19 cellular contexts compared by ENCODE assay signal in genomic region chr3:13194285-13195209, GRCh38.
DNase-seq lines count a peak whose midpoint lies in the region; ATAC-seq and TF ChIP-seq lines count a peak whose summit lies in the region.
"Had no signal": no experiment of that assay in that cellular context is flagged by ENCODE, and none has a peak within 500 bp of the region (broad histone marks: within the 10 kb centered on the region; RNA-seq: fewer than 3 reads in every experiment).

No MANE protein-coding gene starts in this region.

- TF ChIP-seq EP300 in sigmoid colon (IDR thresholded peaks at IDR 0.05), result no peak

- H3K4me2 ChIP-seq in hepatocyte, result no peak overlapping the region

- H2AFZ ChIP-seq in hepatocyte, result no peak overlapping the region

- no peaks in the 10 kb centered on the region for H3K9me3 Mint-ChIP-seq in endodermal cell
- H3K9me3 Mint-ChIP-seq: activated T-cell treated with anti-CD3 and anti-CD28 coated beads, Interleukin-2, amount 50 U/mL, for 4 hours had no signal

- no peaks in the 10 kb centered on the region for H4K20me1 ChIP-seq in hepatocyte (ENCODE audit: insufficient read depth, poor library complexity, severe bottlenecking)

- in situ Hi-C loops in KBM-7 (cut with MboI; ENCODE audit: low pct_unique_long_range_greater_than_20kb, low sequenced_read_pairs), result no loop called here

- no peak for ATAC-seq in GM19023 (IDR thresholded peaks at IDR 0.05; ENCODE audit: unreplicated experiment)
- ATAC-seq: activated CD8-positive, alpha-beta T cell treated with anti-CD3 and anti-CD28 coated beads, Interleukin-2, amount 10 ng/mL, durations not matched to agents 7 days and 5 days; activated T-cell treated with anti-CD3 and anti-CD28 coated beads, Interleukin-2, amount 50 U/mL, for 4 hours; naive thymus-derived CD8-positive, alpha-beta T cell had no signal

- no peaks in the 10 kb centered on the region for H3K79me2 ChIP-seq in hepatocyte

- 91 to 97% methylated on average over 16 to 22 of the region's 22 CpGs for WGBS in endodermal cell (ENCODE audit: insufficient coverage in 1 of 2, insufficient read length in 1 of 2), 2 experiments
- WGBS in sigmoid colon, 2 donors, result 59 to 65% methylated on average over 22 of the region's 22 CpGs
- 75% methylated on average over 22 of the region's 22 CpGs for WGBS in hepatocyte (ENCODE audit: low lambda C conversion rate, missing lambda C conversion rate)

- peak overlapping the region; percentile 16 for H3K27ac Mint-ChIP-seq in endodermal cell
- H3K27ac Mint-ChIP-seq: activated naive CD8-positive, alpha-beta T cell had no signal

- H3K9me3 ChIP-seq in endodermal cell (ENCODE audit: control insufficient read depth, low read length) (no peaks in the 10 kb centered on the region), sigmoid colon (no peaks in the 10 kb centered on the region), hepatocyte (ENCODE audit: low read depth) (no peaks in the 10 kb centered on the region)
- H3K9me3 ChIP-seq: spleen, thoracic aorta had no signal

- H3K4me3 Mint-ChIP-seq in endodermal cell, result no peak overlapping the region
- H3K4me3 Mint-ChIP-seq: activated CD8-positive, alpha-beta T cell treated with anti-CD3 and anti-CD28 coated beads, Interleukin-2, amount 10 ng/mL, durations not matched to agents 7 days and 5 days; activated naive CD8-positive, alpha-beta T cell; activated T-cell treated with anti-CD3 and anti-CD28 coated beads, Interleukin-2, amount 50 U/mL, for 4 hours; naive thymus-derived CD8-positive, alpha-beta T cell had no signal

- H3K36me3 ChIP-seq in endodermal cell (ENCODE audit: control insufficient read depth, insufficient read depth, low read length), result no peaks in the 10 kb centered on the region
- H3K36me3 ChIP-seq in sigmoid colon, result no peaks in the 10 kb centered on the region
- no peaks in the 10 kb centered on the region for H3K36me3 ChIP-seq in hepatocyte (replicated peaks; ENCODE audit: insufficient read depth, low read depth)
- H3K36me3 ChIP-seq: spleen, thoracic aorta had no signal

- H3K9ac ChIP-seq in endodermal cell (ENCODE audit: extremely low read depth, low read length, poor library complexity, severe bottlenecking), result no peak overlapping the region

- H3K27me3 Mint-ChIP-seq in endodermal cell (ENCODE audit: insufficient read depth), result no peaks in the 10 kb centered on the region
- H3K27me3 Mint-ChIP-seq: activated naive CD8-positive, alpha-beta T cell had no signal

- no peaks in the 10 kb centered on the region for H3K9me2 ChIP-seq in hepatocyte (replicated peaks; ENCODE audit: insufficient read depth)

- H3K4me1 ChIP-seq in endodermal cell (ENCODE audit: control insufficient read depth, insufficient read depth, low read length), result no peaks in the 10 kb centered on the region
- no peaks in the 10 kb centered on the region for H3K4me1 ChIP-seq in sigmoid colon
- H3K4me1 ChIP-seq in hepatocyte (ENCODE audit: insufficient read depth), result peaks cover under 1% of the 10 kb centered on the region

- H3K4me3 ChIP-seq in endodermal cell (ENCODE audit: low read length) (no peak overlapping the region), sigmoid colon (no peak overlapping the region), hepatocyte (no peak overlapping the region)
- H3K4me3 ChIP-seq: spleen, thoracic aorta had no signal

- peaks cover 3% of the 10 kb centered on the region for H3K4me1 Mint-ChIP-seq in endodermal cell

- H3K27ac ChIP-seq in endodermal cell (ENCODE audit: low read depth, low read length) (no peak overlapping the region), sigmoid colon (no peak overlapping the region), hepatocyte (no peak overlapping the region)
- H3K27ac ChIP-seq: spleen, thoracic aorta had no signal

- TF ChIP-seq CTCF in endodermal cell (conservative IDR thresholded peaks at IDR 0.05), result no peak
- TF ChIP-seq CTCF in sigmoid colon (IDR thresholded peaks at IDR 0.05), result no peak
- no peak for TF ChIP-seq CTCF in hepatocyte (IDR thresholded peaks at IDR 0.05; ENCODE audit: poor library complexity)

- no peaks in the 10 kb centered on the region for H3K36me3 Mint-ChIP-seq in endodermal cell (ENCODE audit: low read depth)
- H3K36me3 Mint-ChIP-seq: naive thymus-derived CD8-positive, alpha-beta T cell had no signal

- H3K27me3 ChIP-seq in endodermal cell (ENCODE audit: control insufficient read depth, insufficient read depth, low read length, poor library complexity, severe bottlenecking), result no peaks in the 10 kb centered on the region
- peaks cover 0 to 31% (median 0%) of the 10 kb centered on the region in 3 donors for H3K27me3 ChIP-seq in sigmoid colon
- H3K27me3 ChIP-seq in hepatocyte, result no peaks in the 10 kb centered on the region

- DNase-seq in KBM-7 (peak; percentile 29), RPMI7951 (ENCODE audit: low read depth) (peak; percentile 51), endodermal cell (no peak), sigmoid colon (peak; percentile 48), hepatocyte (ENCODE audit: low spot score) (no peak), ecto neural progenitor cell (ENCODE audit: low spot score) (no peak)
- DNase-seq: activated CD4-positive, CD25-positive, alpha-beta regulatory T cell; activated CD8-positive, alpha-beta T cell treated with anti-CD3 and anti-CD28 coated beads, Interleukin-2, amount 10 ng/mL, durations not matched to agents 7 days and 5 days; activated T-cell treated with anti-CD3 and anti-CD28 coated beads, Interleukin-2, amount 50 U/mL, for 4 hours; hippocampal formation; mammary epithelial cell; naive thymus-derived CD8-positive, alpha-beta T cell; NCI-H187 treated with DMSO at 0.1 percent for 48 hours; NCI-H446 treated with DMSO at 0.1 percent for 48 hours; spleen; SW 1271 had no signal

- no peak for TF ChIP-seq POLR2A in sigmoid colon (IDR thresholded peaks at IDR 0.05)

- intact Hi-C loops in sigmoid colon (cut with DNase I), result no loop called here

Comparison
In these comparisons a context has a peak if more than half of its experiments do, and no peak if none do; other contexts are left out.
1. DNase-seq: peak in KBM-7 (single experiment), RPMI7951 (single experiment) and sigmoid colon (single experiment); none in endodermal cell (single experiment), hepatocyte (single experiment) and ecto neural progenitor cell (single experiment).